9 cellular contexts compared by ENCODE assay signal in genomic region chr16:70695351-70696070, GRCh38. TPM values are rescaled to one million over a fixed set of nuclear protein-coding genes. Genes with fewer than 3 reads are reported as not detected.
A peak's percentile ranks its signal among the peaks of the same experiment; 100 is the strongest.
DNase-seq lines count a peak whose midpoint lies in the region; ATAC-seq, FAIRE-seq and TF ChIP-seq lines count a peak whose summit lies in the region.
"Had no signal": no experiment of that assay in that cellular context is flagged by ENCODE, and none has a peak within 500 bp of the region (broad histone marks: within the 10 kb centered on the region; RNA-seq: fewer than 3 reads in every experiment).

No MANE protein-coding gene starts in this region.

- no peak overlapping the region for H3K9ac ChIP-seq in keratinocyte (ENCODE audit: control insufficient read depth, extremely low read depth, insufficient read depth, low read length)

- dilution Hi-C loops in keratinocyte (cut with MboI; ENCODE audit: extremely low pct_ligation_motif_present, low sequenced_read_pairs), result no loop called here

- FAIRE-seq in keratinocyte (lab: Jason Lieb, UNC), result peak; percentile 61
- FAIRE-seq in urothelium cell line (lab: Jason Lieb, UNC), result peak; percentile 55

- no peak for DNase-seq in activated naive CD4-positive, alpha-beta T cell treated with anti-CD3 and anti-CD28 coated beads, Interleukin-2, amount 50 U/mL, for 72 hours (ENCODE audit: low spot score in 2 of 2)
- DNase-seq in activated naive CD4-positive, alpha-beta T cell (lab: John Stamatoyannopoulos, UW), result no peak
- DNase-seq in UCSD-AML1 (lab: John Stamatoyannopoulos, UW; ENCODE audit: unreplicated experiment) (peak; percentile 88), keratinocyte (ENCODE audit: low read depth, low spot score) (no peak), urothelium cell line (ENCODE audit: low spot score) (peak; percentile 68), GM10248 (ENCODE audit: extremely low spot score) (no peak), NCI-H524 treated with DMSO at 0.1 percent for 48 hours (lab: John Stamatoyannopoulos, UW) (no peak)
- DNase-seq in stimulated activated CD4-positive, alpha-beta T cell treated with anti-CD3 and anti-CD28 coated beads, Interleukin-4, amount 100 ng/mL, for 1 hour, result no peak

- no peak for ATAC-seq in activated naive CD4-positive, alpha-beta T cell treated with anti-CD3 and anti-CD28 coated beads, Interleukin-2, amount 50 U/mL, for 72 hours

- H3K27me3 ChIP-seq in keratinocyte (ENCODE audit: control insufficient read depth, extremely low read depth, insufficient read depth, low read length), result no peaks in the 10 kb centered on the region

- H2AFZ ChIP-seq in keratinocyte (ENCODE audit: control insufficient read depth, low read length), result peak overlapping the region; percentile 49

- H3K79me2 ChIP-seq in keratinocyte (ENCODE audit: control insufficient read depth, insufficient read depth, low read length), result no peaks in the 10 kb centered on the region

- H3K9me3 Mint-ChIP-seq in activated naive CD4-positive, alpha-beta T cell treated with anti-CD3 and anti-CD28 coated beads, Interleukin-2, amount 50 U/mL, for 72 hours, result no peaks in the 10 kb centered on the region

- H3K27ac ChIP-seq in keratinocyte (ENCODE audit: control insufficient read depth, insufficient read depth, low read length), result no peak overlapping the region
- H3K27ac ChIP-seq: VCaP had no signal

- TF ChIP-seq CTCF in keratinocyte (optimal IDR thresholded peaks at IDR 0.05 in 1 of 3, IDR thresholded peaks at IDR 0.05 in 1 of 3, conservative IDR thresholded peaks at IDR 0.05 in 1 of 3; ENCODE audit: extremely low read depth in 1 of 3, insufficient read depth in 2 of 3, low read length in 3 of 3) (peak in 1 of 3 experiments; percentile 22), GM10248 (IDR thresholded peaks at IDR 0.05; ENCODE audit: control extremely low read depth, extremely low read depth, low read depth, missing control alignments) (no peak)

- CTCF ChIA-PET in GM10248 (lab: Yijun Ruan, JAX), result interaction anchor here (1.2 to 1.6 kb wide), 2 partner anchors 8 to 15 kb away, joined by 3 to 4 read pairs; no protein-coding TSS in a partner anchor

- peak overlapping the region in 1 of 3 experiments; percentile 20 for H3K4me3 ChIP-seq in keratinocyte (ENCODE audit: control insufficient read depth in 2 of 3, extremely low read depth in 1 of 3, insufficient read depth in 2 of 3, low read depth in 1 of 3, low read length in 3 of 3)

- H3K4me1 ChIP-seq in keratinocyte (ENCODE audit: control insufficient read depth, extremely low read depth, insufficient read depth, low read length), result peaks cover 71% of the 10 kb centered on the region

- H3K4me2 ChIP-seq in keratinocyte (ENCODE audit: control insufficient read depth, extremely low read depth, insufficient read depth, low read depth, low read length), result peak overlapping the region; percentile 37

- H4K20me1 ChIP-seq in keratinocyte (ENCODE audit: control insufficient read depth, extremely low read depth, insufficient read depth, low read length), result no peaks in the 10 kb centered on the region

- no peaks in the 10 kb centered on the region for H3K9me3 ChIP-seq in keratinocyte (ENCODE audit: control insufficient read depth, low read depth, low read length)

- peak overlapping the region; percentile 14 to 74 for H3K27ac Mint-ChIP-seq in activated naive CD4-positive, alpha-beta T cell treated with anti-CD3 and anti-CD28 coated beads, Interleukin-2, amount 50 U/mL, for 72 hours

- no peaks in the 10 kb centered on the region for H3K36me3 Mint-ChIP-seq in activated naive CD4-positive, alpha-beta T cell treated with anti-CD3 and anti-CD28 coated beads, Interleukin-2, amount 50 U/mL, for 72 hours

- POLR2A ChIA-PET in GM10248 (lab: Yijun Ruan, JAX), result no interaction called here

- peaks cover 1 to 4% of the 10 kb centered on the region in 2 experiments for H3K36me3 ChIP-seq in keratinocyte (ENCODE audit: control insufficient read depth in 2 of 2, extremely low read depth in 1 of 2, insufficient read depth in 2 of 2, low read length in 2 of 2)

- H3K9me1 ChIP-seq in keratinocyte (ENCODE audit: control insufficient read depth, extremely low read depth, insufficient read depth, low read length), result no peaks in the 10 kb centered on the region

RNA-seq across cellular contexts. Expression of gene MTSS2, which starts 9.7 kb away (rescaled TPM):
- total RNA-seq in activated naive CD4-positive, alpha-beta T cell treated with anti-CD3 and anti-CD28 coated beads, Interleukin-2, amount 50 U/mL, for 72 hours, result 1 to 10 TPM in 1 of 2 donors, under 1 TPM in 1; 0.82 to 1.8 TPM
- polyA plus RNA-seq in keratinocyte, result 13.3 to 22.3 TPM (median 21.8 TPM) in 3 replicates
- polyA plus RNA-seq in keratinocyte (2011; ENCODE audit: low read depth), result 24.4 TPM
- polyA plus RNA-seq in keratinocyte (2011; cell fraction: cytosol; rRNA removed), result 15.5 and 40.8 TPM in 2 replicates
- 38.5 and 49.9 TPM in 2 replicates for polyA plus RNA-seq in keratinocyte (2011; cell fraction: nucleus; rRNA removed)
- polyA plus RNA-seq in keratinocyte (2012; ENCODE audit: low replicate concordance), result 16.8 and 39.7 TPM in 2 replicates
- 12.8 to 45.1 TPM (median 20.7 TPM) in 3 replicates for polyA minus RNA-seq in keratinocyte
- polyA minus RNA-seq in keratinocyte (2011; cell fraction: cytosol; rRNA and poly(A)+ RNA removed), result 52.2 TPM
- 20.7 and 31.0 TPM in 2 replicates for polyA minus RNA-seq in keratinocyte (2011; cell fraction: nucleus; rRNA and poly(A)+ RNA removed)

RNA-seq across cellular contexts. Expression of gene IL34, which starts 49.2 kb away (rescaled TPM):
- total RNA-seq in activated naive CD4-positive, alpha-beta T cell treated with anti-CD3 and anti-CD28 coated beads, Interleukin-2, amount 50 U/mL, for 72 hours, result not detected
- 0.08 to 0.42 TPM (median 0.14 TPM) in 3 replicates for polyA plus RNA-seq in keratinocyte
- 1.8 TPM for polyA plus RNA-seq in keratinocyte (2011; ENCODE audit: low read depth)
- polyA plus RNA-seq in keratinocyte (2011; cell fraction: cytosol; rRNA removed), result 0.33 and 0.39 TPM in 2 replicates
- polyA plus RNA-seq in keratinocyte (2011; cell fraction: nucleus; rRNA removed), result 0.23 and 0.47 TPM in 2 replicates
- polyA plus RNA-seq in keratinocyte (2012; ENCODE audit: low replicate concordance), result 0.13 and 4.6 TPM in 2 replicates
- polyA minus RNA-seq in keratinocyte, result 0.73 TPM in 1 of 3 replicates, not detected in the others
- not detected for polyA minus RNA-seq in keratinocyte (2011; cell fraction: cytosol; rRNA and poly(A)+ RNA removed)
- 0.53 TPM in 1 of 2 replicates, not detected in the other for polyA minus RNA-seq in keratinocyte (2011; cell fraction: nucleus; rRNA and poly(A)+ RNA removed)

Comparison
In these comparisons a context has a peak if more than half of its experiments do, and no peak if none do; other contexts are left out.
1. DNase-seq: peak in UCSD-AML1 (single experiment) and urothelium cell line (single experiment); none in activated naive CD4-positive, alpha-beta T cell treated with anti-CD3 and anti-CD28 coated beads, Interleukin-2, amount 50 U/mL, for 72 hours (0 of 2), activated naive CD4-positive, alpha-beta T cell (0 of 4), keratinocyte (single experiment), stimulated activated CD4-positive, alpha-beta T cell treated with anti-CD3 and anti-CD28 coated beads, Interleukin-4, amount 100 ng/mL, for 1 hour (single experiment), GM10248 (single experiment) and NCI-H524 treated with DMSO at 0.1 percent for 48 hours (single experiment).